ENCODE assay signal across 20 cellular contexts in genomic region chr13:84812078-84812477, GRCh38.
"Had no signal": no experiment of that assay in that cellular context is flagged by ENCODE, and none has a peak within 500 bp of the region (broad histone marks: within the 10 kb centered on the region; RNA-seq: fewer than 3 reads in every experiment).

No MANE protein-coding gene starts in this region.

- H3K36me3 Mint-ChIP-seq: naive thymus-derived CD8-positive, alpha-beta T cell; type B pancreatic cell had no signal

- H3K4me1 ChIP-seq: heart left ventricle, suprapubic skin, thyroid gland had no signal

- H3K4me1 Mint-ChIP-seq: naive thymus-derived CD8-positive, alpha-beta T cell had no signal

- H3K4me3 Mint-ChIP-seq: naive thymus-derived CD8-positive, alpha-beta T cell; neural crest cell; type B pancreatic cell had no signal

- H3K36me3 ChIP-seq: heart left ventricle, ovary, suprapubic skin, thyroid gland had no signal

- H3K27me3 ChIP-seq: dorsolateral prefrontal cortex, heart left ventricle, suprapubic skin, thyroid gland had no signal

- DNase-seq: cortex of kidney; dorsolateral prefrontal cortex; effector CD8-positive, alpha-beta T cell; heart left ventricle; hippocampal formation; islet precursor cell; mammary epithelial cell; mucosa of descending colon; naive thymus-derived CD8-positive, alpha-beta T cell; nucleus accumbens; ovary; right cardiac atrium; small intestine; stimulated activated CD4-positive, alpha-beta T cell treated with anti-CD3 and anti-CD28 coated beads, Interleukin-12 subunit alpha, Interleukin-12 subunit beta, amount 100 ng/mL, for 4 hours; stimulated activated naive CD4-positive, alpha-beta T cell treated with Interleukin-2 at 50 U/mL for 16 hours; thyroid gland had no signal

- H3K27me3 Mint-ChIP-seq: naive thymus-derived CD8-positive, alpha-beta T cell; progenitor cell of endocrine pancreas; type B pancreatic cell had no signal

- H3K27ac Mint-ChIP-seq: naive thymus-derived CD8-positive, alpha-beta T cell; progenitor cell of endocrine pancreas; type B pancreatic cell had no signal

- H3K4me3 ChIP-seq: dorsolateral prefrontal cortex, heart left ventricle, mucosa of descending colon, ovary, suprapubic skin, thyroid gland had no signal

- H3K9me3 Mint-ChIP-seq: neural crest cell had no signal

- H3K27ac ChIP-seq: dorsolateral prefrontal cortex, heart left ventricle, ovary, suprapubic skin, thyroid gland had no signal

- H3K9me3 ChIP-seq: mucosa of descending colon, ovary, suprapubic skin, thyroid gland had no signal
